18 cellular contexts compared by ENCODE assay signal in the genomic region with DNA sequence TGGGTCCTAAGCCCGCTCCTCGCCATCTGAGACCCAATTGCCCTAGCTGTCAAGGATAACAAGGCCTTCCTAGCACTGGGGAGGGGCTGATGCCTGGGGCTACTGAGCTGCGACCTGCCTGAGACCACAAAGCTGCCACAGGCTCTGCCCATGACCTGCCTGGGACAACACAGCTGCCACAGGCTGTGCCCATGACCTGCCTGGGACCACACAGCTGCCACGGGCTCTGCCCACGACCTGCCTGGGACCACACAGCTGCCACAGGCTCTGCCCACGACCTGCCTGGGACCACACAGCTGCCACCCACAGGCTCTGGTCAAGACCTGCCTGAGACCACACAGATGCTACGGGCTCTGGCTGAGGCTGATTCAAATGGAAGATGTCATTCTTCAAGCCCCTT. TPM values are rescaled to one million over a fixed set of nuclear protein-coding genes. Genes with fewer than 3 reads are reported as not detected.
A peak's percentile ranks its signal among the peaks of the same experiment; 100 is the strongest.
DNase-seq lines count a peak whose midpoint lies in the region; ATAC-seq, FAIRE-seq and TF ChIP-seq lines count a peak whose summit lies in the region.
"Had no signal": no experiment of that assay in that cellular context is flagged by ENCODE, and none has a peak within 500 bp of the region (broad histone marks: within the 10 kb centered on the region; RNA-seq: fewer than 3 reads in every experiment).

No MANE protein-coding gene starts in this region.

- H3K27me3 ChIP-seq in CD4-positive, CD25-positive, alpha-beta regulatory T cell (ENCODE audit: control insufficient read depth, insufficient read depth, low read length) = no peaks in the 10 kb centered on the region
- H3K27me3 ChIP-seq in MM.1S (replicated peaks; ENCODE audit: insufficient read depth, low read length) = no peaks in the 10 kb centered on the region
- H3K27me3 ChIP-seq: dorsolateral prefrontal cortex, gastroesophageal sphincter, pancreas had no signal

- no peaks in the 10 kb centered on the region; the same call in 1 of the 2 replicates for H3K79me2 ChIP-seq in MM.1S (ENCODE audit: low read length)

- no peak for TF ChIP-seq POLR2A in GM12892 (IDR thresholded peaks at IDR 0.05; ENCODE audit: low read depth, low read length)

- H3K9ac ChIP-seq in MM.1S (ENCODE audit: low read length) = no peak overlapping the region

- H3K36me3 Mint-ChIP-seq in CD4-positive, CD25-positive, alpha-beta regulatory T cell = peaks cover 22% of the 10 kb centered on the region
- peaks cover 30% of the 10 kb centered on the region for H3K36me3 Mint-ChIP-seq in memory B cell

- H2AFZ ChIP-seq in MM.1S (ENCODE audit: low read length) = no peak overlapping the region

- no peaks in the 10 kb centered on the region for H3K9me3 ChIP-seq in CD4-positive, CD25-positive, alpha-beta regulatory T cell (ENCODE audit: control insufficient read depth in 2 of 2, low read length in 2 of 2)
- H3K9me3 ChIP-seq in MM.1S (replicated peaks; ENCODE audit: insufficient read depth, low read length) = no peaks in the 10 kb centered on the region
- H3K9me3 ChIP-seq: gastroesophageal sphincter, HAP-1, pancreas had no signal

- DNase-seq in CD4-positive, CD25-positive, alpha-beta regulatory T cell = no peak
- DNase-seq in RCC 7860 (ENCODE audit: low spot score) (peak; percentile 5), memory B cell (ENCODE audit: low spot score in 2 of 2) (peak in 1 of 2 donors; percentile 33), skeletal muscle cell (ENCODE audit: low read depth) (peak; percentile 6), GM12892 (ENCODE audit: insufficient read length) (no peak), NCI-H510A (lab: John Stamatoyannopoulos, UW) (no peak), NCI-H774 (lab: John Stamatoyannopoulos, UW) (no peak), MM.1S (no peak)

- FAIRE-seq in RCC 7860 (lab: Jason Lieb, UNC) = no peak
- no peak for FAIRE-seq in GM12892 (lab: Jason Lieb, UNC)
- FAIRE-seq: pancreas had no signal

- no peak for TF ChIP-seq CTCF in MM.1S (IDR thresholded peaks at IDR 0.05; ENCODE audit: low read length)

- H3F3A ChIP-seq in MM.1S (ENCODE audit: insufficient read depth, low read length) = no peaks in the 10 kb centered on the region

- H3K4me1 Mint-ChIP-seq in CD4-positive, CD25-positive, alpha-beta regulatory T cell = peaks cover 0 to 12% (median 6%) of the 10 kb centered on the region in 4 donors
- peaks cover 26% of the 10 kb centered on the region for H3K4me1 Mint-ChIP-seq in memory B cell

- no peak overlapping the region for H3K4me3 Mint-ChIP-seq in CD4-positive, CD25-positive, alpha-beta regulatory T cell
- peak overlapping the region; percentile 67 for H3K4me3 Mint-ChIP-seq in memory B cell
- H3K4me3 Mint-ChIP-seq: activated CD8-positive, alpha-beta T cell treated with anti-CD3 and anti-CD28 coated beads, Interleukin-2, amount 10 ng/mL, durations not matched to agents 7 days and 5 days; activated naive CD8-positive, alpha-beta T cell treated with anti-CD3 and anti-CD28 coated beads, Interleukin-2, amount 50 U/mL, for 24 hours; naive thymus-derived CD4-positive, alpha-beta T cell; stimulated activated effector memory CD8-positive, alpha-beta T cell treated with anti-CD3 and anti-CD28 coated beads, Interleukin-12 subunit alpha, Interleukin-12 subunit beta, amount 100 ng/mL, for 72 hours; T-helper 1 cell treated with Interleukin-12 subunit alpha and Interleukin-12 subunit beta and Interleukin-4 antibody, amounts not matched to agents 30 μg/mL and 1 μg/mL, for 36 hours had no signal

- H3K27ac Mint-ChIP-seq in CD4-positive, CD25-positive, alpha-beta regulatory T cell = peak overlapping the region; percentile 14 to 84 (median 70)
- peak overlapping the region; percentile 97 for H3K27ac Mint-ChIP-seq in memory B cell
- H3K27ac Mint-ChIP-seq: activated CD8-positive, alpha-beta T cell treated with anti-CD3 and anti-CD28 coated beads, Interleukin-2, amount 10 ng/mL, durations not matched to agents 7 days and 5 days; activated naive CD8-positive, alpha-beta T cell treated with anti-CD3 and anti-CD28 coated beads, Interleukin-2, amount 50 U/mL, for 24 hours; T-helper 1 cell treated with Interleukin-12 subunit alpha and Interleukin-12 subunit beta and Interleukin-4 antibody, amounts not matched to agents 30 μg/mL and 1 μg/mL, for 36 hours had no signal

- no peaks in the 10 kb centered on the region for H4K20me1 ChIP-seq in MM.1S (ENCODE audit: insufficient read depth, low read length)

- no peak overlapping the region for H3K4me3 ChIP-seq in CD4-positive, CD25-positive, alpha-beta regulatory T cell (ENCODE audit: low read depth, low read length)
- H3K4me3 ChIP-seq in skeletal muscle cell (ENCODE audit: low read depth, low read length) = no peak overlapping the region
- no peak overlapping the region for H3K4me3 ChIP-seq in MM.1S (ENCODE audit: low read length)
- H3K4me3 ChIP-seq: dorsolateral prefrontal cortex, gastroesophageal sphincter, HAP-1, pancreas, SK-N-MC had no signal

- H3K27ac ChIP-seq in CD4-positive, CD25-positive, alpha-beta regulatory T cell (ENCODE audit: insufficient read depth, low read length, poor library complexity, severe bottlenecking) = no peak overlapping the region
- no peak overlapping the region for H3K27ac ChIP-seq in MM.1S (ENCODE audit: low read length)
- H3K27ac ChIP-seq: pancreas, SK-N-MC had no signal

- H3K27me3 Mint-ChIP-seq in CD4-positive, CD25-positive, alpha-beta regulatory T cell = peaks cover 4% of the 10 kb centered on the region
- H3K27me3 Mint-ChIP-seq in memory B cell = no peaks in the 10 kb centered on the region
- H3K27me3 Mint-ChIP-seq: activated naive CD8-positive, alpha-beta T cell treated with anti-CD3 and anti-CD28 coated beads, Interleukin-2, amount 50 U/mL, for 24 hours; naive thymus-derived CD4-positive, alpha-beta T cell had no signal

- H3K9me3 Mint-ChIP-seq in CD4-positive, CD25-positive, alpha-beta regulatory T cell = no peaks in the 10 kb centered on the region
- no peaks in the 10 kb centered on the region for H3K9me3 Mint-ChIP-seq in memory B cell
- H3K9me3 Mint-ChIP-seq: activated naive CD8-positive, alpha-beta T cell treated with anti-CD3 and anti-CD28 coated beads, Interleukin-2, amount 50 U/mL, for 24 hours; naive thymus-derived CD4-positive, alpha-beta T cell; stimulated activated effector memory CD8-positive, alpha-beta T cell treated with anti-CD3 and anti-CD28 coated beads, Interleukin-12 subunit alpha, Interleukin-12 subunit beta, amount 100 ng/mL, for 72 hours; T-helper 1 cell treated with Interleukin-12 subunit alpha and Interleukin-12 subunit beta and Interleukin-4 antibody, amounts not matched to agents 30 μg/mL and 1 μg/mL, for 36 hours had no signal

- peaks cover 58% of the 10 kb centered on the region for H3K36me3 ChIP-seq in CD4-positive, CD25-positive, alpha-beta regulatory T cell (ENCODE audit: control insufficient read depth, insufficient read depth, low read length)
- H3K36me3 ChIP-seq in MM.1S (replicated peaks; ENCODE audit: insufficient read depth, low read length) = 0 out of 2 replicates have a peak, but pooled peaks cover 3% of the 10 kb centered on the region

- no peak overlapping the region for H3K4me2 ChIP-seq in MM.1S (ENCODE audit: low read depth, low read length)

- ATAC-seq in CD4-positive, CD25-positive, alpha-beta regulatory T cell (ENCODE audit: low read depth in 2 of 2) = no peak
- ATAC-seq in memory B cell (ENCODE audit: low read depth) = peak; percentile 16

- no peaks in the 10 kb centered on the region for H3K9me2 ChIP-seq in MM.1S (replicated peaks; ENCODE audit: insufficient read depth, low read length)

- peaks cover 5% of the 10 kb centered on the region for H3K4me1 ChIP-seq in CD4-positive, CD25-positive, alpha-beta regulatory T cell (ENCODE audit: control insufficient read depth, insufficient read depth, low read length, poor library complexity, severe bottlenecking)
- H3K4me1 ChIP-seq in MM.1S (ENCODE audit: low read length) = no peaks in the 10 kb centered on the region
- H3K4me1 ChIP-seq: HAP-1, pancreas had no signal

RNA-seq across cellular contexts. Expression of gene EPS15L1, which starts 54.8 kb away (rescaled TPM):
- total RNA-seq in CD4-positive, CD25-positive, alpha-beta regulatory T cell = 47.8 TPM
- 1 to 10 TPM; 8.5 to 9.1 (median 8.8) TPM for polyA plus RNA-seq in CD4-positive, CD25-positive, alpha-beta regulatory T cell
- 24.6 TPM for polyA plus RNA-seq in GM12892 (2012; ENCODE audit: missing spikeins)

Comparison
In these comparisons a context has a peak if more than half of its experiments do, and no peak if none do; other contexts are left out.
1. DNase-seq: peak in RCC 7860 (single experiment) and skeletal muscle cell (single experiment); none in CD4-positive, CD25-positive, alpha-beta regulatory T cell (0 of 3), GM12892 (single experiment), NCI-H510A (single experiment), NCI-H774 (single experiment) and MM.1S (single experiment).